ENCODE assay signal across 30 cellular contexts in genomic region chr13:42728507-42729180, GRCh38. TPM values are rescaled to one million over a fixed set of nuclear protein-coding genes. Genes with fewer than 3 reads are reported as not detected.
DNase-seq lines count a peak whose midpoint lies in the region; ATAC-seq, FAIRE-seq and TF ChIP-seq lines count a peak whose summit lies in the region.
"Had no signal": no experiment of that assay in that cellular context is flagged by ENCODE, and none has a peak within 500 bp of the region (broad histone marks: within the 10 kb centered on the region; RNA-seq: fewer than 3 reads in every experiment).

No MANE protein-coding gene starts in this region.

- no peak overlapping the region for H3K4me2 ChIP-seq in GM23338
- H3K4me2 ChIP-seq: BLaER1 treated with 17β-estradiol and CSF1 and Interleukin-3, amounts not matched to agents 10 nM and 100 nM; hepatocyte had no signal

- H3K36me3 ChIP-seq in GM23338 (ENCODE audit: insufficient read depth) = no peaks in the 10 kb centered on the region
- H3K36me3 ChIP-seq: BLaER1 treated with 17β-estradiol and CSF1 and Interleukin-3, amounts not matched to agents 10 nM and 100 nM; left ventricle myocardium inferior; spleen; upper lobe of right lung had no signal

- no peaks in the 10 kb centered on the region for H3K9me2 ChIP-seq in GM23338 (ENCODE audit: insufficient read depth)

- peaks cover 38% of the 10 kb centered on the region for H3K4me1 Mint-ChIP-seq in GM23338
- H3K4me1 Mint-ChIP-seq: activated CD4-positive, alpha-beta T cell treated with anti-CD3 and anti-CD28 coated beads, Interleukin-2, amount 10 ng/mL, durations not matched to agents 7 days and 5 days; activated CD8-positive, alpha-beta memory T cell treated with anti-CD3 and anti-CD28 coated beads, Interleukin-2, amount 10 ng/mL, durations not matched to agents 7 days and 5 days; activated naive CD4-positive, alpha-beta T cell treated with anti-CD3 and anti-CD28 coated beads, Interleukin-2, amount 50 U/mL, for 24 hours; immature natural killer cell; stimulated activated memory B cell treated with anti-CD40 and anti-IgM and Interleukin-4, amounts not matched to agents 10 μg/mL and 1 μg/mL and 100 μg/mL, for 72 hours had no signal

- no peaks in the 10 kb centered on the region for H3K79me2 ChIP-seq in GM23338 (replicated peaks; ENCODE audit: insufficient read depth)
- H3K79me2 ChIP-seq: hepatocyte had no signal

- peaks cover 25% of the 10 kb centered on the region for H3K4me1 ChIP-seq in GM23338 (ENCODE audit: insufficient read depth)
- H3K4me1 ChIP-seq: BLaER1 treated with 17β-estradiol and CSF1 and Interleukin-3, amounts not matched to agents 10 nM and 100 nM; Caco-2; left ventricle myocardium inferior; spleen; upper lobe of right lung had no signal

- no peaks in the 10 kb centered on the region for H3K27me3 Mint-ChIP-seq in GM23338 (ENCODE audit: insufficient read depth, low read depth, poor library complexity)
- H3K27me3 Mint-ChIP-seq: stimulated activated memory B cell treated with anti-CD40 and anti-IgM and Interleukin-4, amounts not matched to agents 10 μg/mL and 1 μg/mL and 100 μg/mL, for 72 hours had no signal

- H3K27ac ChIP-seq in GM23338 (ENCODE audit: low read depth) = no peak overlapping the region
- H3K27ac ChIP-seq: BLaER1 treated with 17β-estradiol and CSF1 and Interleukin-3, amounts not matched to agents 10 nM and 100 nM; hepatocyte; left ventricle myocardium inferior; spleen; upper lobe of right lung had no signal

- no peaks in the 10 kb centered on the region; the same call in 2 of the 3 replicates for H3K36me3 Mint-ChIP-seq in GM23338 (ENCODE audit: low read depth)
- H3K36me3 Mint-ChIP-seq: activated CD8-positive, alpha-beta memory T cell treated with anti-CD3 and anti-CD28 coated beads, Interleukin-2, amount 10 ng/mL, durations not matched to agents 7 days and 5 days; activated naive CD4-positive, alpha-beta T cell treated with anti-CD3 and anti-CD28 coated beads, Interleukin-2, amount 50 U/mL, for 24 hours; stimulated activated memory B cell treated with anti-CD40 and anti-IgM and Interleukin-4, amounts not matched to agents 10 μg/mL and 1 μg/mL and 100 μg/mL, for 72 hours had no signal

- H3K27me3 ChIP-seq in GM23338 (ENCODE audit: insufficient read depth) = no peaks in the 10 kb centered on the region
- H3K27me3 ChIP-seq: BLaER1 treated with 17β-estradiol and CSF1 and Interleukin-3, amounts not matched to agents 10 nM and 100 nM; hepatocyte; spleen; upper lobe of right lung had no signal

- no peak; the same call in 2 of the 3 replicates for ATAC-seq in GM23338
- ATAC-seq in HG03354 (IDR thresholded peaks at IDR 0.05; ENCODE audit: poor library complexity, severe bottlenecking, unreplicated experiment) = no peak
- ATAC-seq: activated CD8-positive, alpha-beta memory T cell treated with anti-CD3 and anti-CD28 coated beads, Interleukin-2, amount 10 ng/mL, durations not matched to agents 7 days and 5 days; right cardiac atrium; Right ventricle myocardium inferior; stimulated activated memory B cell treated with anti-CD40 and anti-IgM and Interleukin-4, amounts not matched to agents 10 μg/mL and 1 μg/mL and 100 μg/mL, for 72 hours; upper lobe of right lung had no signal

- peak overlapping the region; percentile 22; the same call in 1 of the 2 replicates for H3K27ac Mint-ChIP-seq in GM23338
- H3K27ac Mint-ChIP-seq: activated CD4-positive, alpha-beta T cell treated with anti-CD3 and anti-CD28 coated beads, Interleukin-2, amount 10 ng/mL, durations not matched to agents 7 days and 5 days; activated CD8-positive, alpha-beta memory T cell treated with anti-CD3 and anti-CD28 coated beads, Interleukin-2, amount 10 ng/mL, durations not matched to agents 7 days and 5 days; activated naive CD4-positive, alpha-beta T cell treated with anti-CD3 and anti-CD28 coated beads, Interleukin-2, amount 50 U/mL, for 24 hours; immature natural killer cell; nephron; stimulated activated memory B cell treated with anti-CD40 and anti-IgM and Interleukin-4, amounts not matched to agents 10 μg/mL and 1 μg/mL and 100 μg/mL, for 72 hours had no signal

- H3F3A ChIP-seq in GM23338 (replicated peaks; ENCODE audit: low read depth) = no peaks in the 10 kb centered on the region

- H4K20me1 ChIP-seq in GM23338 (replicated peaks; ENCODE audit: insufficient read depth) = no peaks in the 10 kb centered on the region
- H4K20me1 ChIP-seq: BLaER1 treated with 17β-estradiol and CSF1 and Interleukin-3, amounts not matched to agents 10 nM and 100 nM had no signal

- H3K9me3 Mint-ChIP-seq in GM23338 = peaks cover 5% of the 10 kb centered on the region; the same call in 2 of the 3 replicates
- H3K9me3 Mint-ChIP-seq: activated CD4-positive, alpha-beta T cell treated with anti-CD3 and anti-CD28 coated beads, Interleukin-2, amount 10 ng/mL, durations not matched to agents 7 days and 5 days; activated naive CD4-positive, alpha-beta T cell treated with anti-CD3 and anti-CD28 coated beads, Interleukin-2, amount 50 U/mL, for 24 hours had no signal

- H3K4me3 ChIP-seq in GM23338 = no peak overlapping the region
- H3K4me3 ChIP-seq: BLaER1 treated with 17β-estradiol and CSF1 and Interleukin-3, amounts not matched to agents 10 nM and 100 nM; hepatocyte; left ventricle myocardium inferior; spleen; upper lobe of right lung had no signal

- in situ Hi-C loops in SK-MEL-5 (cut with HindIII; ENCODE audit: low pct_unique_long_range_greater_than_20kb, low sequenced_read_pairs) = no loop called here
- in situ Hi-C loops in KBM-7 (cut with MboI; ENCODE audit: low pct_unique_long_range_greater_than_20kb, low sequenced_read_pairs) = no loop called here

- no peak for FAIRE-seq in urothelium cell line (lab: Jason Lieb, UNC)
- FAIRE-seq: endothelial cell of umbilical vein, GM12892 had no signal

- H2AFZ ChIP-seq in GM23338 = peak overlapping the region; percentile 9; the same call in 1 of the 2 replicates
- H2AFZ ChIP-seq: hepatocyte had no signal

- no peak overlapping the region for H3K4me3 Mint-ChIP-seq in GM23338
- H3K4me3 Mint-ChIP-seq: activated CD4-positive, alpha-beta T cell treated with anti-CD3 and anti-CD28 coated beads, Interleukin-2, amount 10 ng/mL, durations not matched to agents 7 days and 5 days; activated CD8-positive, alpha-beta memory T cell treated with anti-CD3 and anti-CD28 coated beads, Interleukin-2, amount 10 ng/mL, durations not matched to agents 7 days and 5 days; activated naive CD4-positive, alpha-beta T cell treated with anti-CD3 and anti-CD28 coated beads, Interleukin-2, amount 50 U/mL, for 24 hours; immature natural killer cell; nephron; stimulated activated memory B cell treated with anti-CD40 and anti-IgM and Interleukin-4, amounts not matched to agents 10 μg/mL and 1 μg/mL and 100 μg/mL, for 72 hours had no signal

- DNase-seq in AG09319 (ENCODE audit: extremely low read depth, low read depth) = peak; percentile 70
- DNase-seq in GM23338 (ENCODE audit: low spot score) = no peak
- peak; percentile 24 for DNase-seq in SK-MEL-5 (ENCODE audit: low read depth, low spot score)
- peak; percentile 78 for DNase-seq in fibroblast of the conjunctiva (ENCODE audit: low read depth)
- no peak for DNase-seq in KBM-7
- DNase-seq in urothelium cell line (ENCODE audit: low spot score) = no peak
- no peak for DNase-seq in hepatic stellate cell (ENCODE audit: low spot score)
- DNase-seq: activated CD4-positive, alpha-beta T cell treated with anti-CD3 and anti-CD28 coated beads, Interleukin-2, amount 10 ng/mL, durations not matched to agents 7 days and 5 days; activated CD8-positive, alpha-beta memory T cell treated with anti-CD3 and anti-CD28 coated beads, Interleukin-2, amount 10 ng/mL, durations not matched to agents 7 days and 5 days; aorta; Caco-2; central memory CD4-positive, alpha-beta T cell; immature natural killer cell; left ventricle myocardium inferior; NCI-H2107; NCI-H524; right cardiac atrium; spleen; stimulated activated CD4-positive, alpha-beta T cell treated with anti-CD3 and anti-CD28 coated beads, Interleukin-2, amount 100 ng/mL, for 48 hours; T-helper 9 cell; upper lobe of right lung had no signal

- TF ChIP-seq CTCF in AG09319 (IDR thresholded peaks at IDR 0.05; ENCODE audit: low read depth, low read length) = no peak
- TF ChIP-seq CTCF in GM23338 (conservative IDR thresholded peaks at IDR 0.05; ENCODE audit: low read depth in 2 of 2) = no peak

TF ChIP-seq in GM23338, 12 proteins besides CTCF, POLR2A, EP300 and RAD21 (continues in another document):
- TF ChIP-seq POLR2AphosphoS5 (IDR thresholded peaks at IDR 0.05; ENCODE audit: low read depth) (no peak), EZH2phosphoT487 (IDR thresholded peaks at IDR 0.05; ENCODE audit: unreplicated experiment) (no peak), NANOG (IDR thresholded peaks at IDR 0.05; ENCODE audit: borderline replicate concordance) (no peak), CREB1 (CRISPR knock-in tag; IDR thresholded peaks at IDR 0.05; ENCODE audit: low read depth) (no peak), STAT1 (IDR thresholded peaks at IDR 0.05; ENCODE audit: unreplicated experiment) (no peak), EZH2 (IDR thresholded peaks at IDR 0.05; ENCODE audit: low read depth, unreplicated experiment) (no peak)

RNA-seq across cellular contexts. Expression of gene FAM216B, which starts 52.7 kb away (rescaled TPM):
- not detected in 2 replicates for total RNA-seq in GM23338 (2014; rRNA removed; shearing (Covaris generic))
- polyA plus RNA-seq in GM23338 (2016; fragmentation: Nextera tagmentation; extraction: Ambion mirVana) = 0.06 TPM in 1 of 2 replicates, not detected in the other
- 0.03 TPM in 1 of 2 replicates, not detected in the other for total RNA-seq in SK-MEL-5 (2014; rRNA removed; shearing (Covaris generic))
- not detected in 2 replicates for polyA plus RNA-seq in SK-MEL-5 (2015; cell fraction: cytosol; rRNA removed)
- polyA plus RNA-seq in SK-MEL-5 (2015; cell fraction: nucleus; rRNA removed) = not detected in 2 replicates
- total RNA-seq: activated CD4-positive, alpha-beta T cell treated with anti-CD3 and anti-CD28 coated beads, Interleukin-2, amount 10 ng/mL, durations not matched to agents 7 days and 5 days; activated CD8-positive, alpha-beta memory T cell treated with anti-CD3 and anti-CD28 coated beads, Interleukin-2, amount 10 ng/mL, durations not matched to agents 7 days and 5 days; aorta; Caco-2; endothelial cell of umbilical vein; spleen; upper lobe of right lung had no signal
- polyA plus RNA-seq: aorta, endothelial cell of umbilical vein, immature natural killer cell had no signal

Comparison
In these comparisons a context has a peak if more than half of its experiments do, and no peak if none do; other contexts are left out.
1. DNase-seq: peak in AG09319 (single experiment), SK-MEL-5 (single experiment) and fibroblast of the conjunctiva (single experiment); none in GM23338 (single experiment), KBM-7 (single experiment), urothelium cell line (single experiment) and hepatic stellate cell (single experiment).